20 cellular contexts compared by ENCODE assay signal in genomic region chr15:43469867-43470266, GRCh38. TPM values are rescaled to one million over a fixed set of nuclear protein-coding genes. Genes with fewer than 3 reads are reported as not detected.
DNase-seq lines count a peak whose midpoint lies in the region; ATAC-seq, FAIRE-seq and TF ChIP-seq lines count a peak whose summit lies in the region.
"Had no signal": no experiment of that assay in that cellular context is flagged by ENCODE, and none has a peak within 500 bp of the region (broad histone marks: within the 10 kb centered on the region; RNA-seq: fewer than 3 reads in every experiment).

No MANE protein-coding gene starts in this region.

- no peak for TF ChIP-seq POLR2A in H54 (IDR thresholded peaks at IDR 0.05; ENCODE audit: low read depth, low read length)

- no peak overlapping the region for H3K4me3 Mint-ChIP-seq in activated T-helper 2 cell treated with anti-CD3 and anti-CD28 coated beads, Interferon-gamma antibody, Interleukin-2, Interleukin-4, amounts not matched to agents 10 μg/mL and 5 μg/mL and 100 μg/mL, durations not matched to agents 14 hours and 24 hours and 36 hours (ENCODE audit: low read depth)
- no peak overlapping the region for H3K4me3 Mint-ChIP-seq in naive thymus-derived CD8-positive, alpha-beta T cell
- H3K4me3 Mint-ChIP-seq: B cell, brain had no signal

- ATAC-seq in naive thymus-derived CD8-positive, alpha-beta T cell, result no peak
- ATAC-seq: left lung, PC-3 had no signal

- H3K9me3 Mint-ChIP-seq in activated T-helper 2 cell treated with anti-CD3 and anti-CD28 coated beads, Interferon-gamma antibody, Interleukin-2, Interleukin-4, amounts not matched to agents 10 μg/mL and 5 μg/mL and 100 μg/mL, durations not matched to agents 14 hours and 24 hours and 36 hours, result no peaks in the 10 kb centered on the region
- no peaks in the 10 kb centered on the region for H3K9me3 Mint-ChIP-seq in naive thymus-derived CD8-positive, alpha-beta T cell
- H3K9me3 Mint-ChIP-seq: brain had no signal

- H3K4me1 Mint-ChIP-seq in activated T-helper 2 cell treated with anti-CD3 and anti-CD28 coated beads, Interferon-gamma antibody, Interleukin-2, Interleukin-4, amounts not matched to agents 10 μg/mL and 5 μg/mL and 100 μg/mL, durations not matched to agents 14 hours and 24 hours and 36 hours (ENCODE audit: low read depth), result peaks cover 16% of the 10 kb centered on the region
- H3K4me1 Mint-ChIP-seq in naive thymus-derived CD8-positive, alpha-beta T cell, result no peaks in the 10 kb centered on the region
- H3K4me1 Mint-ChIP-seq: B cell, brain had no signal

- H3K36me3 Mint-ChIP-seq in activated T-helper 2 cell treated with anti-CD3 and anti-CD28 coated beads, Interferon-gamma antibody, Interleukin-2, Interleukin-4, amounts not matched to agents 10 μg/mL and 5 μg/mL and 100 μg/mL, durations not matched to agents 14 hours and 24 hours and 36 hours (ENCODE audit: low read depth), result peaks cover 58% of the 10 kb centered on the region
- H3K36me3 Mint-ChIP-seq in naive thymus-derived CD8-positive, alpha-beta T cell, result peaks cover 0 to 87% (median 30%) of the 10 kb centered on the region in 3 donors

- intact Hi-C loops in activated T-helper 2 cell treated with anti-CD3 and anti-CD28 coated beads, Interferon-gamma antibody, Interleukin-2, Interleukin-4, amounts not matched to agents 10 μg/mL and 5 μg/mL and 100 μg/mL, durations not matched to agents 14 hours and 24 hours and 36 hours (cut with micrococcal nuclease), result no loop called here

- peak overlapping the region; percentile 44 for H3K27ac Mint-ChIP-seq in activated T-helper 2 cell treated with anti-CD3 and anti-CD28 coated beads, Interferon-gamma antibody, Interleukin-2, Interleukin-4, amounts not matched to agents 10 μg/mL and 5 μg/mL and 100 μg/mL, durations not matched to agents 14 hours and 24 hours and 36 hours
- peak overlapping the region in 2 of 10 donors; percentile 24 to 84 for H3K27ac Mint-ChIP-seq in naive thymus-derived CD8-positive, alpha-beta T cell
- H3K27ac Mint-ChIP-seq: B cell had no signal

- POLR2A ChIA-PET in naive thymus-derived CD8-positive, alpha-beta T cell (lab: Charles Lee), result no interaction called here

- no peaks in the 10 kb centered on the region for H3K27me3 Mint-ChIP-seq in activated T-helper 2 cell treated with anti-CD3 and anti-CD28 coated beads, Interferon-gamma antibody, Interleukin-2, Interleukin-4, amounts not matched to agents 10 μg/mL and 5 μg/mL and 100 μg/mL, durations not matched to agents 14 hours and 24 hours and 36 hours (ENCODE audit: low read depth)
- no peaks in the 10 kb centered on the region for H3K27me3 Mint-ChIP-seq in naive thymus-derived CD8-positive, alpha-beta T cell
- H3K27me3 Mint-ChIP-seq: B cell, brain had no signal

- peak; percentile 12 for DNase-seq in AG08395 (ENCODE audit: low spot score)
- no peak for DNase-seq in H54 (ENCODE audit: insufficient read length, low spot score)
- no peak for DNase-seq in activated T-helper 2 cell treated with anti-CD3 and anti-CD28 coated beads, Interferon-gamma antibody, Interleukin-2, Interleukin-4, amounts not matched to agents 10 μg/mL and 5 μg/mL and 100 μg/mL, durations not matched to agents 14 hours and 24 hours and 36 hours (ENCODE audit: low spot score)
- peak; percentile 71 for DNase-seq in fibroblast of peridontal ligament (ENCODE audit: extremely low read depth)
- DNase-seq in T-helper 9 cell, result no peak
- DNase-seq in NCI-H1930 (lab: John Stamatoyannopoulos, UW), result no peak
- DNase-seq in naive thymus-derived CD8-positive, alpha-beta T cell, result no peak
- no peak for DNase-seq in COR-L47 (lab: John Stamatoyannopoulos, UW)
- DNase-seq: activated CD8-positive, alpha-beta memory T cell treated with anti-CD3 and anti-CD28 coated beads for 24 hours; activated gamma-delta T cell treated with Interleukin-2 at 50 U/mL for 16 hours; Calu3; effector CD4-positive, alpha-beta T cell; H7; left lung; NCI-H69; PC-3; SK-N-SH; stimulated activated CD4-positive, alpha-beta T cell treated with anti-CD3 and anti-CD28 coated beads, Interleukin-4, amount 100 ng/mL, for 1 hour had no signal

- FAIRE-seq in H54 (lab: Jason Lieb, UNC), result peak; percentile 70

RNA-seq across cellular contexts. Expression of gene TP53BP1, which starts 23.1 kb away (rescaled TPM):
- total RNA-seq in activated T-helper 2 cell treated with anti-CD3 and anti-CD28 coated beads, Interferon-gamma antibody, Interleukin-2, Interleukin-4, amounts not matched to agents 10 μg/mL and 5 μg/mL and 100 μg/mL, durations not matched to agents 14 hours and 24 hours and 36 hours, result 43.8 and 46.6 TPM in 2 replicates
- 10 to 100 TPM; 34.9 to 37.7 TPM for total RNA-seq in naive thymus-derived CD8-positive, alpha-beta T cell
- 1 to 10 TPM; 6.5 to 8.5 (median 7.8) TPM for polyA plus RNA-seq in naive thymus-derived CD8-positive, alpha-beta T cell

RNA-seq across cellular contexts. Expression of gene MAP1A, which starts 47.5 kb away (rescaled TPM):
- total RNA-seq in activated T-helper 2 cell treated with anti-CD3 and anti-CD28 coated beads, Interferon-gamma antibody, Interleukin-2, Interleukin-4, amounts not matched to agents 10 μg/mL and 5 μg/mL and 100 μg/mL, durations not matched to agents 14 hours and 24 hours and 36 hours, result 1.9 TPM in 2 replicates
- under 1 TPM; 0.22 to 0.39 TPM for total RNA-seq in naive thymus-derived CD8-positive, alpha-beta T cell
- polyA plus RNA-seq in naive thymus-derived CD8-positive, alpha-beta T cell, result under 1 TPM in 2 of 3 donors, not detected in 1; 0.05 to 0.26 TPM

Comparison
In these comparisons a context has a peak if more than half of its experiments do, and no peak if none do; other contexts are left out.
1. DNase-seq: peak in AG08395 (single experiment) and fibroblast of peridontal ligament (single experiment); none in H54 (single experiment), activated T-helper 2 cell treated with anti-CD3 and anti-CD28 coated beads, Interferon-gamma antibody, Interleukin-2, Interleukin-4, amounts not matched to agents 10 μg/mL and 5 μg/mL and 100 μg/mL, durations not matched to agents 14 hours and 24 hours and 36 hours (single experiment), T-helper 9 cell (single experiment), NCI-H1930 (0 of 2), naive thymus-derived CD8-positive, alpha-beta T cell (0 of 10) and COR-L47 (single experiment).